Comparison of ENCODE assay signal across 20 cellular contexts in the genomic region with DNA sequence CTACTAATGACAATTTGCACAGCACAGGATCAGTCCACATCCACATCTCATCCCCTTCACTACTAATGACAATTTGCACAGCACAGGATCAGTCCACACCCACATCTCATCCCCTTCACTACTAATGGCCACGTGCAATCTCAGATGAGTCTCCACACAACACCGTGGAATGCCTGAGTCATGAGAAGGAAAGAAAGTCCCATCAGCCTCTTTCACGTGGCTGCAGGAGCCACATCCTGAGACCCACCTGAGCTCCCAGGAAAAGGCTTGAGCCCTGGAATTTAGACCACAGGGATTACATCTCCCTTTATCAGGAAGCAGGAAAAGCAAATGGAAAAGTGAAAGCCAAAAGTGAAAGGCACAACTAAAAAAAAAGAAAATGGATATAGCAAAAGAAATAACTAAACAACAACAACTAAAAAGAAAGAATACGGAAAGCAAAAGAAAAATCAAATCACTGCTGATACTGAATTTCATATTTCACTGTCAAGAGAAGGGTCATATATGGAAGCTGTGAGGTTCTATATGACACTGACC.
"Had no signal": no experiment of that assay in that cellular context is flagged by ENCODE, and none has a peak within 500 bp of the region (broad histone marks: within the 10 kb centered on the region; RNA-seq: fewer than 3 reads in every experiment).

No MANE protein-coding gene starts in this region.

- H3K36me3 ChIP-seq: heart left ventricle, neutrophil, spleen, tibial nerve, upper lobe of right lung, vagina had no signal

- H3K9me3 ChIP-seq: heart left ventricle, mucosa of descending colon, neutrophil, testis, tibial nerve, upper lobe of right lung, vagina had no signal

- H3K4me1 Mint-ChIP-seq: endodermal cell had no signal

- H3K36me3 Mint-ChIP-seq: naive thymus-derived CD8-positive, alpha-beta T cell had no signal

- H3K4me3 ChIP-seq: heart left ventricle, mucosa of descending colon, spleen, testis, tibial nerve, upper lobe of right lung, vagina had no signal

- ATAC-seq: heart left ventricle; mucosa of descending colon; naive thymus-derived CD8-positive, alpha-beta T cell; sciatic nerve; stimulated activated naive B cell treated with anti-CD40 and anti-IgM and Interleukin-4, amounts not matched to agents 10 μg/mL and 1 μg/mL and 100 μg/mL, for 72 hours; stimulated activated naive CD8-positive, alpha-beta T cell treated with anti-CD3 and anti-CD28 coated beads, Interleukin-15, amount 100 ng/mL, for 72 hours; upper lobe of right lung had no signal

- H3K27me3 ChIP-seq: neutrophil, testis, tibial nerve, upper lobe of right lung, vagina had no signal

- H3K27ac Mint-ChIP-seq: endodermal cell; stimulated activated naive B cell treated with anti-CD40 and anti-IgM and Interleukin-4, amounts not matched to agents 10 μg/mL and 1 μg/mL and 100 μg/mL, for 72 hours; stimulated activated naive CD8-positive, alpha-beta T cell treated with anti-CD3 and anti-CD28 coated beads, Interleukin-15, amount 100 ng/mL, for 72 hours had no signal

- H3K27me3 Mint-ChIP-seq: stimulated activated naive B cell treated with anti-CD40 and anti-IgM and Interleukin-4, amounts not matched to agents 10 μg/mL and 1 μg/mL and 100 μg/mL, for 72 hours had no signal

- H3K27ac ChIP-seq: heart left ventricle, neutrophil, spleen, testis, tibial nerve, upper lobe of right lung, vagina had no signal

- H3K4me3 Mint-ChIP-seq: endodermal cell; naive thymus-derived CD8-positive, alpha-beta T cell; stimulated activated naive B cell treated with anti-CD40 and anti-IgM and Interleukin-4, amounts not matched to agents 10 μg/mL and 1 μg/mL and 100 μg/mL, for 72 hours; stimulated activated naive CD8-positive, alpha-beta T cell treated with anti-CD3 and anti-CD28 coated beads, Interleukin-15, amount 100 ng/mL, for 72 hours had no signal

- DNase-seq: effector CD4-positive, alpha-beta T cell; endodermal cell; erythroblast; foreskin melanocyte; heart left ventricle; hippocampal formation; mucosa of descending colon; naive thymus-derived CD8-positive, alpha-beta T cell; spleen; stimulated activated CD4-positive, alpha-beta T cell treated with anti-CD3 and anti-CD28 coated beads, Interleukin-15, amount 100 ng/mL, for 24 hours; stimulated activated CD4-positive, alpha-beta T cell treated with anti-CD3 and anti-CD28 coated beads, Interleukin-1b, Interleukin-23, amount 100 ng/mL, for 48 hours; stimulated activated CD4-positive, alpha-beta T cell treated with anti-CD3 and anti-CD28 coated beads, Interleukin-4, amount 100 ng/mL, for 4 hours; stimulated activated naive B cell treated with anti-CD40 and anti-IgM and Interleukin-4, amounts not matched to agents 10 μg/mL and 1 μg/mL and 100 μg/mL, for 72 hours; stimulated activated naive CD8-positive, alpha-beta T cell treated with anti-CD3 and anti-CD28 coated beads, Interleukin-15, amount 100 ng/mL, for 72 hours; testis; upper lobe of right lung had no signal

- H3K4me1 ChIP-seq: heart left ventricle, spleen, tibial nerve, upper lobe of right lung, vagina had no signal
